ENCODE assay signal across 15 cellular contexts in the genomic region with DNA sequence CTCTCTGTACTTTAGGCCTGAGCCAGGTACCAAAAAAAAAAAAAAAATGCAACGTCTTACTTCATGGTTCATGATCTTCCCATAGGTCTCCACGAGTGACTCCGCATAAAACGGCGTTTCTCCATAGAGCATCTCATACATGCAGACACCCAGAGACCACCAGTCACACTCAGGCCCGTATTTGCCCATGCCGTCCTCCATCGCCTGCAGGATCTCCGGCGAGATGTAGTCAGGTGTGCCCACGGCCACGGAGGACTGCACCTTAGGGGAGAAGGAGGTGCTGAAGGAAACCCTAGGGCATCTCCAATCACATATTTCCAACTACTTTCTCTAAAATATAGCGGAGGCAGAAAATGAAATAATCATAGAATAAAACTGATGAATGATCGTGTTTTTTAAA.
DNase-seq lines count a peak whose midpoint lies in the region; ATAC-seq and TF ChIP-seq lines count a peak whose summit lies in the region.
"Had no signal": no experiment of that assay in that cellular context is flagged by ENCODE, and none has a peak within 500 bp of the region (broad histone marks: within the 10 kb centered on the region; RNA-seq: fewer than 3 reads in every experiment).

No MANE protein-coding gene starts in this region.

- H3K27ac ChIP-seq in RWPE2 (ENCODE audit: poor library complexity, severe bottlenecking) (no peak overlapping the region), endodermal cell (ENCODE audit: low read depth, low read length) (no peak overlapping the region), osteoblast (ENCODE audit: low read depth, low read length) (no peak overlapping the region)
- H3K27ac ChIP-seq: GM23248 had no signal

- WGBS in endodermal cell (ENCODE audit: insufficient coverage in 1 of 2, insufficient read length in 1 of 2), 2 experiments, result 95 to 97% methylated on average over 2 to 12 of the region's 14 CpGs

- no peak for TF ChIP-seq CTCF in RWPE2 (IDR thresholded peaks at IDR 0.05; ENCODE audit: poor library complexity, severe bottlenecking)
- no peak for TF ChIP-seq CTCF in endodermal cell (conservative IDR thresholded peaks at IDR 0.05)
- TF ChIP-seq CTCF in osteoblast (IDR thresholded peaks at IDR 0.05; ENCODE audit: extremely low read depth, low read depth, low read length), result no peak

- no peak overlapping the region for H3K4me3 Mint-ChIP-seq in endodermal cell
- H3K4me3 Mint-ChIP-seq: CD4-positive, CD25-positive, alpha-beta regulatory T cell had no signal

- DNase-seq in RWPE2 (ENCODE audit: low spot score) (peak; percentile 50), endodermal cell (no peak), osteoblast (ENCODE audit: insufficient read length, low spot score, missing footprints) (peak; percentile 63), NOMO-1 treated with dmso at 0.1 percent for 144 hours (lab: John Stamatoyannopoulos, UW; ENCODE audit: unreplicated experiment) (no peak), NCI-H1092 (lab: John Stamatoyannopoulos, UW) (no peak), NCI-H446 (lab: John Stamatoyannopoulos, UW) (no peak), left ventricle myocardium superior (no peak)
- DNase-seq: ACHN; BE2C; Caco-2; CD4-positive, CD25-positive, alpha-beta regulatory T cell; GM23248 had no signal

- no peaks in the 10 kb centered on the region for H3K27me3 ChIP-seq in RWPE2 (ENCODE audit: insufficient read depth, poor library complexity, severe bottlenecking)
- H3K27me3 ChIP-seq in endodermal cell (ENCODE audit: control insufficient read depth, insufficient read depth, low read length, poor library complexity, severe bottlenecking), result no peaks in the 10 kb centered on the region
- no peaks in the 10 kb centered on the region for H3K27me3 ChIP-seq in osteoblast (ENCODE audit: insufficient read depth, low read length)
- H3K27me3 ChIP-seq: BE2C had no signal

- peaks cover 82% of the 10 kb centered on the region for H3K36me3 Mint-ChIP-seq in endodermal cell (ENCODE audit: low read depth)
- H3K36me3 Mint-ChIP-seq: CD4-positive, CD25-positive, alpha-beta regulatory T cell had no signal

- peaks cover 48% of the 10 kb centered on the region for H3K79me2 ChIP-seq in osteoblast (ENCODE audit: insufficient read depth, low read length)

- intact Hi-C loops in left ventricle myocardium superior (cut with micrococcal nuclease), result no loop called here

- ATAC-seq in RWPE2 (ENCODE audit: low read depth) (no peak), left ventricle myocardium superior (no peak)
- ATAC-seq: HepG2 had no signal

- no peak overlapping the region for H3K4me2 ChIP-seq in osteoblast (ENCODE audit: insufficient read depth, low read length)

- no peak overlapping the region for H3K9ac ChIP-seq in endodermal cell (ENCODE audit: extremely low read depth, low read length, poor library complexity, severe bottlenecking)
- H3K9ac ChIP-seq: GM23248 had no signal

- peaks cover 14% of the 10 kb centered on the region for H3K9me3 Mint-ChIP-seq in endodermal cell

- peak overlapping the region; percentile 5 for H3K27ac Mint-ChIP-seq in endodermal cell
- H3K27ac Mint-ChIP-seq: CD4-positive, CD25-positive, alpha-beta regulatory T cell; IgD-negative memory B cell had no signal

- H3K4me3 ChIP-seq in RWPE2 (ENCODE audit: severe bottlenecking), result no peak overlapping the region
- H3K4me3 ChIP-seq in endodermal cell (ENCODE audit: low read length), result no peak overlapping the region
- H3K4me3 ChIP-seq in osteoblast (ENCODE audit: insufficient read depth, low read length), result no peak overlapping the region
- H3K4me3 ChIP-seq: GM23248, HAP-1 had no signal

- H3K36me3 ChIP-seq in RWPE2 (ENCODE audit: low read depth) (peaks cover 86% of the 10 kb centered on the region), endodermal cell (ENCODE audit: control insufficient read depth, insufficient read depth, low read length) (peaks cover 87% of the 10 kb centered on the region), osteoblast (ENCODE audit: insufficient read depth, low read length) (peaks cover 65% of the 10 kb centered on the region)

- no peaks in the 10 kb centered on the region for H3K27me3 Mint-ChIP-seq in endodermal cell (ENCODE audit: insufficient read depth)
- H3K27me3 Mint-ChIP-seq: CD4-positive, CD25-positive, alpha-beta regulatory T cell; IgD-negative memory B cell had no signal

- no peak overlapping the region for H2AFZ ChIP-seq in osteoblast (ENCODE audit: low read length)
- H2AFZ ChIP-seq: GM23248 had no signal

- H3K4me1 Mint-ChIP-seq in endodermal cell, result no peaks in the 10 kb centered on the region

- H4K20me1 ChIP-seq in osteoblast (ENCODE audit: insufficient read depth, low read length), result peaks cover 32% of the 10 kb centered on the region

- H3K4me1 ChIP-seq in RWPE2 (ENCODE audit: insufficient read depth, poor library complexity, severe bottlenecking) (peaks cover 15% of the 10 kb centered on the region), endodermal cell (ENCODE audit: control insufficient read depth, insufficient read depth, low read length) (no peaks in the 10 kb centered on the region), osteoblast (ENCODE audit: insufficient read depth, low read length) (peaks cover 16% of the 10 kb centered on the region)
- H3K4me1 ChIP-seq: BE2C, Caco-2, HAP-1 had no signal

- H3K9me3 ChIP-seq in RWPE2 (ENCODE audit: severe bottlenecking), result peaks cover 8% of the 10 kb centered on the region
- peaks cover 9% of the 10 kb centered on the region for H3K9me3 ChIP-seq in endodermal cell (ENCODE audit: control insufficient read depth, low read length)
- peaks cover 5% of the 10 kb centered on the region for H3K9me3 ChIP-seq in osteoblast (ENCODE audit: low read depth, low read length)
- H3K9me3 ChIP-seq: BE2C, Caco-2, HAP-1 had no signal

Comparison
In these comparisons a context has a peak if more than half of its experiments do, and no peak if none do; other contexts are left out.
1. DNase-seq: peak in RWPE2 (single experiment) and osteoblast (single experiment); none in endodermal cell (single experiment), NOMO-1 treated with dmso at 0.1 percent for 144 hours (single experiment), NCI-H1092 (single experiment), NCI-H446 (0 of 2) and left ventricle myocardium superior (single experiment).